11 cellular contexts compared by ENCODE assay signal in the genomic region with DNA sequence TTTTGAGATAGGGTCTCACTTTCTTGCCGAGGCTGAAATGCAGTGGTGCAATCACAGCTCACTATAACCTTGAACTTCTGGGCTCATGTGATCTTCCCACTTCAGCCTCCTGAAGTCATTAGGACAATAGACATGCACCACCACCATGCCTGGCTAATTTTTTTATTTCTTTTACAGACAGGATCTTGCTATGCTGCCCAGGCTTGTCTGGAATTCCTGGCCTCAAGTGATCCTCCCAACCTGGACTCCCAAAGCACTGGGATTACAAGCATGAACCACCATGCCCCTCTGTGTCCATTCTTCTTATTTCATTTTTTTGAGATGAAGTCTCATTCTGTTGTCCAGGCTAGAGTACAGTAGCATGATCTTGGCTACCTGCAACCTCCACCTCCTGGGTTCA. TPM values are rescaled to one million over a fixed set of nuclear protein-coding genes. Genes with fewer than 3 reads are reported as not detected.
"Had no signal": no experiment of that assay in that cellular context is flagged by ENCODE, and none has a peak within 500 bp of the region (broad histone marks: within the 10 kb centered on the region; RNA-seq: fewer than 3 reads in every experiment).

No MANE protein-coding gene starts in this region.

- DNase-seq: GM23248, GOT3, H7, H9, HCEC 1CT, HFFc6 had no signal

- ATAC-seq: GM23338, HCT116 had no signal

- H3K9ac ChIP-seq: GM23248 had no signal

- H3K4me3 ChIP-seq: GM23248, GM23338, HAP-1 had no signal

- H3K4me3 Mint-ChIP-seq: GM23338, H9, HFFc6 had no signal

- H3K4me2 ChIP-seq: GM23338 had no signal

- H3K9me3 ChIP-seq: HAP-1 had no signal

- H3K9me3 Mint-ChIP-seq: HFFc6 had no signal

- FAIRE-seq: H1, H54 had no signal

- H3K4me1 Mint-ChIP-seq: GM23338, H9 had no signal

- H3K4me1 ChIP-seq: HAP-1 had no signal

- H3K27ac ChIP-seq: GM23248 had no signal

- H2AFZ ChIP-seq: GM23248, GM23338 had no signal

- H3K36me3 ChIP-seq: HAP-1 had no signal

RNA-seq across cellular contexts. Expression of gene ANKRD45, which starts 33.1 kb away (rescaled TPM):
- total RNA-seq: GM23248 had no signal
